9 cellular contexts compared by ENCODE assay signal in the genomic region with DNA sequence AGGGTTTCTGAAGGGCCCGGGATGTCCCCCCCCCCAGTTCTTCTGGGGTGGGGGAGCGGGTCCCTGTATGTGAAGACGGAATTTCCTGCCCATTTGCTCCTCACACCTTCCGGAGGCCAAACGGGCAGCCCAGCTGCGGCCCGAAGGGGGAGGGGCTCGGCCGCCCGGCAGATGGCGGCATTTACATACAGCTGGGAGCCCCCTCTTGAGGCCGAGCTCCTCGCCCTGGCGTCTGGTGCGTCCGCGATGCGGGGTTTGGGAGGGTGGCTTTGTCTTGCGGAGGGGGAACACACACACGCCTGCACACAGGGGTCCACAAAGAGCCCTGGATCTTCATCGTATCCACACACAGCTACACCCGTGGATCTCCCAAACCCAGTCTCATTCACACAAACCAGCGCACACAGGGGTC. TPM values are rescaled to one million over a fixed set of nuclear protein-coding genes. Genes with fewer than 3 reads are reported as not detected.
A peak's percentile ranks its signal among the peaks of the same experiment; 100 is the strongest.
DNase-seq lines count a peak whose midpoint lies in the region; ATAC-seq and TF ChIP-seq lines count a peak whose summit lies in the region.
"Had no signal": no experiment of that assay in that cellular context is flagged by ENCODE, and none has a peak within 500 bp of the region (broad histone marks: within the 10 kb centered on the region; RNA-seq: fewer than 3 reads in every experiment).

No MANE protein-coding gene starts in this region.

- intact Hi-C loops in mammary epithelial cell (cut with micrococcal nuclease): no loop called here

- H3K27me3 ChIP-seq in NT2/D1 (ENCODE audit: insufficient read depth, insufficient read length): peaks cover 47% of the 10 kb centered on the region
- peaks cover 14% of the 10 kb centered on the region for H3K27me3 ChIP-seq in mammary epithelial cell (ENCODE audit: insufficient read depth, low read length)

- in situ Hi-C loops in mammary epithelial cell (cut with MboI; ENCODE audit: low sequenced_read_pairs in 2 of 2): no loop called here

- peak overlapping the region; percentile 31 for H3K4me3 ChIP-seq in NT2/D1 (ENCODE audit: insufficient read length, low read depth)
- no peak overlapping the region for H3K4me3 ChIP-seq in mammary epithelial cell (replicated peaks in 1 of 3; ENCODE audit: insufficient read depth in 1 of 3, low read depth in 2 of 3, low read length in 3 of 3)

- peak overlapping the region; percentile 76 for H3K4me3 Mint-ChIP-seq in memory B cell

- peak; percentile 68 for DNase-seq in DMS114 treated with DMSO at 0.1 percent for 48 hours (lab: John Stamatoyannopoulos, UW; ENCODE audit: unreplicated experiment)
- DNase-seq in HuH-7 (ENCODE audit: low spot score): peak; percentile 82
- DNase-seq in NT2/D1 (ENCODE audit: low read depth, low spot score): no peak
- DNase-seq in mammary epithelial cell: no peak
- DNase-seq in memory B cell (ENCODE audit: low spot score in 2 of 2): no peak
- no peak for DNase-seq in ureter (ENCODE audit: low spot score)

- peak; percentile 39 for ATAC-seq in memory B cell (ENCODE audit: low read depth)
- no peak for ATAC-seq in esophagus mucosa
- no peak for ATAC-seq in GM21423 (IDR thresholded peaks at IDR 0.05; ENCODE audit: unreplicated experiment)

- no peaks in the 10 kb centered on the region for H3K9me3 Mint-ChIP-seq in memory B cell

- H3K4me1 Mint-ChIP-seq in memory B cell: peaks cover 14% of the 10 kb centered on the region

- CTCF ChIA-PET in mammary epithelial cell (lab: Charles Lee; ENCODE audit: low non-redundant PET): no interaction called here

- H3K4me1 ChIP-seq in NT2/D1 (ENCODE audit: insufficient read depth, insufficient read length) (peaks cover 5% of the 10 kb centered on the region), mammary epithelial cell (ENCODE audit: insufficient read depth, low read length) (peaks cover 17% of the 10 kb centered on the region)

- BruUV-seq in mammary epithelial cell (replicated peaks; lab: Mats Ljungman, UMichigan): no TSS peak

- H3K27me3 Mint-ChIP-seq in memory B cell: peaks cover 14% of the 10 kb centered on the region

- dilution Hi-C loops in mammary epithelial cell (cut with HindIII; ENCODE audit: low sequenced_read_pairs): loop anchor here (5.0 kb wide), 1 partner anchor 71 kb away; no protein-coding TSS in a partner anchor

- H3K27ac Mint-ChIP-seq in memory B cell: no peak overlapping the region

- H3K9me3 ChIP-seq in NT2/D1 (ENCODE audit: insufficient read depth, low read length): no peaks in the 10 kb centered on the region
- H3K9me3 ChIP-seq in mammary epithelial cell (replicated peaks; ENCODE audit: insufficient read depth, low read length): no peaks in the 10 kb centered on the region

- peak overlapping the region; percentile 61 for H3K9ac ChIP-seq in NT2/D1 (ENCODE audit: insufficient read length, low read depth)
- H3K9ac ChIP-seq in mammary epithelial cell (ENCODE audit: insufficient read depth, low read length): no peak overlapping the region

- H3K27ac ChIP-seq in mammary epithelial cell (ENCODE audit: insufficient read depth, low read depth, low read length): no peak overlapping the region

- H3K79me2 ChIP-seq in mammary epithelial cell (ENCODE audit: insufficient read depth, low read length): no peaks in the 10 kb centered on the region

- no peaks in the 10 kb centered on the region for H4K20me1 ChIP-seq in mammary epithelial cell (ENCODE audit: insufficient read depth, low read length)

- peak in 1 of 2 donors; percentile 31 for TF ChIP-seq CTCF in mammary epithelial cell (conservative IDR thresholded peaks at IDR 0.05 in 1 of 2, IDR thresholded peaks at IDR 0.05 in 1 of 2; ENCODE audit: extremely low read depth in 1 of 2, insufficient read depth in 1 of 2, low read depth in 1 of 2, low read length in 2 of 2)

- H3K4me2 ChIP-seq in mammary epithelial cell (ENCODE audit: insufficient read depth, low read depth, low read length): no peak overlapping the region

- 26% methylated on average over 3 of the region's 23 CpGs for WGBS in mammary epithelial cell (ENCODE audit: low coverage, missing lambda C conversion rate)

- H2AFZ ChIP-seq in mammary epithelial cell (ENCODE audit: low read depth, low read length): peak overlapping the region; percentile 70

- H3K36me3 ChIP-seq in NT2/D1 (ENCODE audit: insufficient read depth, insufficient read length, low read length) (no peaks in the 10 kb centered on the region), mammary epithelial cell (ENCODE audit: insufficient read depth, low read length) (no peaks in the 10 kb centered on the region)

- no peaks in the 10 kb centered on the region for H3K36me3 Mint-ChIP-seq in memory B cell

RNA-seq across cellular contexts. Expression of a gene that starts 0.9 kb away (rescaled TPM):
- 1 to 10 TPM in 1 of 2 donors, under 1 TPM in 1; 0.33 to 1.9 TPM for total RNA-seq in mammary epithelial cell
- polyA plus RNA-seq in mammary epithelial cell: 1.9 TPM
- polyA minus RNA-seq in mammary epithelial cell: not detected
- total RNA-seq in esophagus mucosa: not detected
- total RNA-seq in ureter: not detected

RNA-seq across cellular contexts. Expression of a gene that starts 17.1 kb away (rescaled TPM):
- total RNA-seq in mammary epithelial cell: not detected
- polyA plus RNA-seq in mammary epithelial cell: not detected
- not detected for polyA minus RNA-seq in mammary epithelial cell
- not detected for total RNA-seq in esophagus mucosa
- total RNA-seq in ureter: not detected
- total RNA-seq: T-helper 2 cell treated with Interferon-gamma antibody and Interleukin-4, amounts not matched to agents 100 ng/mL and 5 ng/mL, for 36 hours had no signal

RNA-seq across cellular contexts. Expression of a gene that starts 17.2 kb away (rescaled TPM):
- total RNA-seq in mammary epithelial cell (10 to 100 TPM; 36.0 to 96.0 TPM), esophagus mucosa (55.6 TPM), ureter (64.9 TPM)
- 75.8 TPM for polyA plus RNA-seq in mammary epithelial cell
- polyA minus RNA-seq in mammary epithelial cell: 138 TPM

RNA-seq across cellular contexts. Expression of a gene that starts 34.8 kb away (rescaled TPM):
- total RNA-seq in mammary epithelial cell: 1 to 10 TPM; 2.5 to 3.3 TPM
- polyA plus RNA-seq in mammary epithelial cell: 4.3 TPM
- polyA minus RNA-seq in mammary epithelial cell: 1.4 TPM
- total RNA-seq in esophagus mucosa: 0.20 TPM
- 2.4 TPM for total RNA-seq in ureter

RNA-seq across cellular contexts. Expression of a gene that starts 42.1 kb away (rescaled TPM):
- total RNA-seq in mammary epithelial cell: 10 to 100 TPM in 1 of 2 donors, 1 to 10 TPM in 1; 9.7 to 15.0 TPM
- polyA plus RNA-seq in mammary epithelial cell: 6.7 TPM
- polyA minus RNA-seq in mammary epithelial cell: 1.4 TPM
- 6.7 TPM for total RNA-seq in esophagus mucosa
- 10.4 TPM for total RNA-seq in ureter

Comparison
In these comparisons a context has a peak if more than half of its experiments do, and no peak if none do; other contexts are left out.
1. DNase-seq: peak in DMS114 treated with DMSO at 0.1 percent for 48 hours (single experiment) and HuH-7 (single experiment); none in NT2/D1 (single experiment), mammary epithelial cell (single experiment), memory B cell (0 of 2) and ureter (single experiment).